In the genomic region with DNA sequence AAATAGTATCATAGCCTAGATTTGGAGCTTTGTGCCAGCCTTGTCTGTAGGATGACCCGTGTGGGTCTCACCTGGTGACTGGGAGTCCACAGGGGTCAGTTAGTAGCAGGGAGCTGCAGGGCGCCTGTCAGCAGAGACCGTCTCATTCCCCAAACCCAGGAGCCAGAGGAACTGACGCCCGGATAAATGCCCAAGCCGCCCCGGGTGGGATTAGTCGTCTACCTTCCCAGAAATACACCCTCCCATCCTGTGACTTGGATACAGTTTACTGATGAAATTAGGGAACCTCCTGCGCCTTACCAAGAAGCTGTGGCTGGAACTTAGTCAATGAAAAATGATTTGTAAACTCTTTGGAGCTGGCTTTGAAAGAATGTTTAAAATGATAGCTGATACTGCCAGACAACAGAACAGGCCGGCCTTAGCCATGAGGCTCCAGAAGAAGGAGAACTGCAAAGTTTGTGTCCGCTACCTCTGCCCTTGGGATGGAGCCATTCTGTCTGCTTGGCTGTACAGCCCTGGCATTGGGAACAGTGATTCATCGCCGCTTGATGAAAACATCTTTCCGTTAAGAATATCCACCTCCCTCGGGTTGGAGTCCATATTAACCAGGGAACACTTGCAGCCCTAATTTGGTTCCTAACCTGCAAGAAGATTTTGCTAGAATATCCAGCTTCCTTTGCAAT, we compare ENCODE assay signal across 11 cellular contexts. TPM values are rescaled to one million over a fixed set of nuclear protein-coding genes. Genes with fewer than 3 reads are reported as not detected.
A peak's percentile ranks its signal among the peaks of the same experiment; 100 is the strongest.
DNase-seq lines count a peak whose midpoint lies in the region; ATAC-seq, FAIRE-seq and TF ChIP-seq lines count a peak whose summit lies in the region.
"Had no signal": no experiment of that assay in that cellular context is flagged by ENCODE, and none has a peak within 500 bp of the region (broad histone marks: within the 10 kb centered on the region; RNA-seq: fewer than 3 reads in every experiment).

No MANE protein-coding gene starts in this region.

- ATAC-seq in GM21390 (IDR thresholded peaks at IDR 0.05; ENCODE audit: unreplicated experiment): no peak

- FAIRE-seq in HTR-8/SVneo (lab: Jason Lieb, UNC): peak; percentile 42

- WGBS in mesodermal cell (ENCODE audit: insufficient coverage in 2 of 2), 2 experiments: 96 to 98% methylated on average over 9 to 10 of the region's 15 CpGs
- 75 to 83% methylated on average over 6 to 15 of the region's 15 CpGs for WGBS in transverse colon (ENCODE audit: low coverage in 1 of 2), 2 donors

- DNase-seq in HTR-8/SVneo (ENCODE audit: insufficient read length, low spot score): no peak
- peak; percentile 63 to 80 for DNase-seq in dermis microvascular lymphatic vessel endothelial cell (ENCODE audit: low read depth in 2 of 2)
- DNase-seq in transverse colon: peak; percentile 30
- DNase-seq in NOMO-1 treated with DMSO at 0.1 percent for 48 hours (lab: John Stamatoyannopoulos, UW; ENCODE audit: unreplicated experiment): no peak
- DNase-seq in GM13977 (ENCODE audit: low spot score): no peak
- no peak for DNase-seq in pons (ENCODE audit: low spot score)
- DNase-seq: activated B cell treated with CpG ODN at 0.5 μM for 24 hours; NK-92 treated with Interleukin-12 subunit alpha and Interleukin-12 subunit beta, amount 100 ng/mL, for 24 hours had no signal

- TF ChIP-seq EP300 in transverse colon (IDR thresholded peaks at IDR 0.05; ENCODE audit: low read depth): no peak

- H3K4me1 ChIP-seq in mesodermal cell (ENCODE audit: control insufficient read depth, insufficient read depth, low read length, poor library complexity, severe bottlenecking) (peaks cover 6% of the 10 kb centered on the region), transverse colon (peaks cover 12 to 55% (median 43%) of the 10 kb centered on the region in 4 donors)

- TF ChIP-seq CTCF in transverse colon (IDR thresholded peaks at IDR 0.05) (no peak), GM13977 (IDR thresholded peaks at IDR 0.05; ENCODE audit: extremely low read depth, insufficient read depth, missing control alignments) (no peak)

- no peak for TF ChIP-seq POLR2A in transverse colon (IDR thresholded peaks at IDR 0.05)

- H3K4me3 ChIP-seq in mesodermal cell (ENCODE audit: extremely low read depth, insufficient read depth, low read length, poor library complexity, severe bottlenecking): no peak overlapping the region
- no peak overlapping the region for H3K4me3 ChIP-seq in transverse colon

- in situ Hi-C loops in transverse colon (cut with MboI; ENCODE audit: low pct_ligation_motif_present in 1 of 4, low pct_unique_long_range_greater_than_20kb in 1 of 4, low sequenced_read_pairs in 3 of 4): no loop called here
- in situ Hi-C loops in GM13977 (cut with MboI; ENCODE audit: low pct_unique_long_range_greater_than_20kb, low sequenced_read_pairs, unreplicated experiment): no loop called here

- H3K9me3 ChIP-seq in mesodermal cell (ENCODE audit: control insufficient read depth, low read length): no peaks in the 10 kb centered on the region
- no peaks in the 10 kb centered on the region for H3K9me3 ChIP-seq in transverse colon
- H3K9me3 ChIP-seq: neutrophil had no signal

- H3K27me3 ChIP-seq in transverse colon: no peaks in the 10 kb centered on the region
- H3K27me3 ChIP-seq: neutrophil had no signal

- peak overlapping the region; percentile 45 for H3K27ac ChIP-seq in mesodermal cell (ENCODE audit: low read depth, low read length, severe bottlenecking)
- peak overlapping the region; percentile 64 to 84 (median 80) for H3K27ac ChIP-seq in transverse colon
- H3K27ac ChIP-seq: neutrophil had no signal

- intact Hi-C loops in transverse colon (cut with DNase I; ENCODE audit: low total_unique reads): no loop called here

- H3K36me3 ChIP-seq in mesodermal cell (ENCODE audit: control insufficient read depth, insufficient read depth, low read length) (peaks cover 20% of the 10 kb centered on the region), transverse colon (no peaks in the 10 kb centered on the region)
- H3K36me3 ChIP-seq: neutrophil had no signal

RNA-seq across cellular contexts. Expression of a gene that starts 12.7 kb away (rescaled TPM):
- total RNA-seq in dermis microvascular lymphatic vessel endothelial cell (21.2 TPM in 2 replicates), transverse colon (10 to 100 TPM; 28.0 to 59.9 (median 34.2) TPM)
- polyA plus RNA-seq in mesodermal cell (2013, experiment 1 of 2): 15.0 TPM
- 11.8 TPM for polyA plus RNA-seq in mesodermal cell (2013, experiment 2 of 2)

Comparison
In these comparisons a context has a peak if more than half of its experiments do, and no peak if none do; other contexts are left out.
1. DNase-seq: peak in dermis microvascular lymphatic vessel endothelial cell (2 of 2) and transverse colon (single experiment); none in HTR-8/SVneo (single experiment), NOMO-1 treated with DMSO at 0.1 percent for 48 hours (single experiment), GM13977 (single experiment) and pons (single experiment).